Comparison of ENCODE assay signal across 16 cellular contexts in genomic region chr16:55297062-55297909, GRCh38. TPM values are rescaled to one million over a fixed set of nuclear protein-coding genes. Genes with fewer than 3 reads are reported as not detected.
DNase-seq lines count a peak whose midpoint lies in the region; ATAC-seq and TF ChIP-seq lines count a peak whose summit lies in the region.
"Had no signal": no experiment of that assay in that cellular context is flagged by ENCODE, and none has a peak within 500 bp of the region (broad histone marks: within the 10 kb centered on the region; RNA-seq: fewer than 3 reads in every experiment).

No MANE protein-coding gene starts in this region.

- no peaks in the 10 kb centered on the region for H3K36me3 Mint-ChIP-seq in Calu3 (ENCODE audit: insufficient read depth, unreplicated experiment)

- peak overlapping the region; percentile 10 for H3K27ac Mint-ChIP-seq in Calu3 (ENCODE audit: unreplicated experiment)
- H3K27ac Mint-ChIP-seq: activated naive CD4-positive, alpha-beta T cell treated with anti-CD3 and anti-CD28 coated beads for 36 hours; H9 had no signal

- H3K4me3 Mint-ChIP-seq in Calu3 (ENCODE audit: low read depth, unreplicated experiment): peak overlapping the region; percentile 10
- H3K4me3 Mint-ChIP-seq: activated naive CD4-positive, alpha-beta T cell treated with anti-CD3 and anti-CD28 coated beads for 36 hours; H9 had no signal

- TF ChIP-seq CTCF in Calu3 (IDR thresholded peaks at IDR 0.05; ENCODE audit: unreplicated experiment) (no peak), RWPE1 (conservative IDR thresholded peaks at IDR 0.05; ENCODE audit: low read depth) (no peak), kidney epithelial cell (IDR thresholded peaks at IDR 0.05; ENCODE audit: insufficient read depth, low read length, poor library complexity, severe bottlenecking) (no peak), right atrium auricular region (IDR thresholded peaks at IDR 0.05) (no peak)

- H3K27ac ChIP-seq in RWPE1: no peak overlapping the region
- H3K27ac ChIP-seq in right atrium auricular region: no peak overlapping the region
- H3K27ac ChIP-seq: cardiac muscle cell, thyroid gland had no signal

- ATAC-seq in HG02798 (IDR thresholded peaks at IDR 0.05; ENCODE audit: poor library complexity, unreplicated experiment): peak; percentile 39
- no peak for ATAC-seq in GM21825 (IDR thresholded peaks at IDR 0.05; ENCODE audit: unreplicated experiment)

- H3K9me3 Mint-ChIP-seq in Calu3 (ENCODE audit: low read depth, unreplicated experiment): peaks cover 2% of the 10 kb centered on the region

- BruUV-seq in Calu3 (replicated peaks; lab: Mats Ljungman, UMichigan): TSS peak; percentile 52

- H3K36me3 ChIP-seq in kidney epithelial cell (ENCODE audit: control insufficient read depth, insufficient read depth, low read length) (no peaks in the 10 kb centered on the region), right atrium auricular region (no peaks in the 10 kb centered on the region)
- H3K36me3 ChIP-seq: cardiac muscle cell, thyroid gland had no signal

- POLR2A ChIA-PET in RWPE1 (lab: Yijun Ruan, JAX; ENCODE audit: low non-redundant PET): no interaction called here

- intact Hi-C loops in Calu3 (cut with micrococcal nuclease; ENCODE audit: unreplicated experiment): loop anchor here (10.0 kb wide), 1 partner anchor 68 kb away; no protein-coding TSS in a partner anchor

- CTCF ChIA-PET in Calu3 (lab: Charles Lee) (no interaction called here), RWPE1 (lab: Yijun Ruan, JAX) (interaction anchor here (1.3 kb wide), 1 partner anchor 16 kb away, joined by 7 read pairs; no protein-coding TSS in a partner anchor)

- DNase-seq in Calu3: peak; percentile 43
- DNase-seq in RWPE1 (ENCODE audit: low spot score): peak; percentile 75
- DNase-seq in kidney epithelial cell (ENCODE audit: low read depth): peak; percentile 94
- DNase-seq in GF-D8 (lab: John Stamatoyannopoulos, UW): no peak
- no peak for DNase-seq in activated CD4-positive, alpha-beta T cell treated with anti-CD3 and anti-CD28 coated beads, Interleukin-2, amount 50 U/mL, for 4 hours
- no peak for DNase-seq in right atrium auricular region (ENCODE audit: low spot score)
- DNase-seq: activated CD4-positive, CD25-positive, alpha-beta regulatory T cell; activated naive CD4-positive, alpha-beta T cell treated with anti-CD3 and anti-CD28 coated beads for 36 hours; effector CD8-positive, alpha-beta T cell; H9; MV-4-11; SW 1271; thyroid gland had no signal

- no peaks in the 10 kb centered on the region for H3K27me3 ChIP-seq in kidney epithelial cell (ENCODE audit: control insufficient read depth, insufficient read depth, low read length)
- H3K27me3 ChIP-seq in right atrium auricular region: no peaks in the 10 kb centered on the region
- H3K27me3 ChIP-seq: cardiac muscle cell, thyroid gland had no signal

- H3K4me1 ChIP-seq in right atrium auricular region: no peaks in the 10 kb centered on the region
- H3K4me1 ChIP-seq: thyroid gland had no signal

- peaks cover 9% of the 10 kb centered on the region for H3K4me1 Mint-ChIP-seq in Calu3 (ENCODE audit: low read depth, unreplicated experiment)

- no peaks in the 10 kb centered on the region for H3K27me3 Mint-ChIP-seq in Calu3 (ENCODE audit: unreplicated experiment)

- no peaks in the 10 kb centered on the region for H3K9me3 ChIP-seq in right atrium auricular region
- H3K9me3 ChIP-seq: thyroid gland had no signal

- H3K4me3 ChIP-seq in kidney epithelial cell (ENCODE audit: low read depth, low read length) (no peak overlapping the region), right atrium auricular region (no peak overlapping the region)
- H3K4me3 ChIP-seq: cardiac muscle cell, thyroid gland had no signal

RNA-seq across cellular contexts. Expression of gene IRX6, which starts 26.7 kb away (rescaled TPM):
- not detected in 2 replicates for total RNA-seq in Calu3 (2022)
- total RNA-seq in kidney epithelial cell: 0.41 and 1.3 TPM in 2 replicates
- total RNA-seq in right atrium auricular region: under 1 TPM in 1 of 2 donors, not detected in 1; 0.35 TPM
- total RNA-seq: activated naive CD4-positive, alpha-beta T cell treated with anti-CD3 and anti-CD28 coated beads for 36 hours; H9 had no signal

Comparison
In these comparisons a context has a peak if more than half of its experiments do, and no peak if none do; other contexts are left out.
1. DNase-seq: peak in Calu3 (single experiment), RWPE1 (single experiment) and kidney epithelial cell (single experiment); none in GF-D8 (single experiment), activated CD4-positive, alpha-beta T cell treated with anti-CD3 and anti-CD28 coated beads, Interleukin-2, amount 50 U/mL, for 4 hours (0 of 2) and right atrium auricular region (single experiment).